ENCODE assay signal across 16 cellular contexts in genomic region chr1:94617139-94617805, GRCh38.
DNase-seq lines count a peak whose midpoint lies in the region; ATAC-seq and TF ChIP-seq lines count a peak whose summit lies in the region.
"Had no signal": no experiment of that assay in that cellular context is flagged by ENCODE, and none has a peak within 500 bp of the region (broad histone marks: within the 10 kb centered on the region; RNA-seq: fewer than 3 reads in every experiment).

No MANE protein-coding gene starts in this region.

- H3K9me3 ChIP-seq in transverse colon (no peaks in the 10 kb centered on the region), psoas muscle (no peaks in the 10 kb centered on the region)
- H3K9me3 ChIP-seq: tibial artery had no signal

- no peak overlapping the region for H3K4me3 Mint-ChIP-seq in activated T-helper 2 cell treated with anti-CD3 and anti-CD28 coated beads, Interferon-gamma antibody, Interleukin-2, Interleukin-4, amounts not matched to agents 10 μg/mL and 5 μg/mL and 100 μg/mL, durations not matched to agents 14 hours and 24 hours and 36 hours (ENCODE audit: low read depth)
- H3K4me3 Mint-ChIP-seq: activated CD8-positive, alpha-beta memory T cell treated with anti-CD3 and anti-CD28 coated beads, Interleukin-2, amount 10 ng/mL, durations not matched to agents 7 days and 5 days; CD4-positive, alpha-beta memory T cell; naive thymus-derived CD8-positive, alpha-beta T cell had no signal

- no peak overlapping the region for H3K27ac Mint-ChIP-seq in activated T-helper 2 cell treated with anti-CD3 and anti-CD28 coated beads, Interferon-gamma antibody, Interleukin-2, Interleukin-4, amounts not matched to agents 10 μg/mL and 5 μg/mL and 100 μg/mL, durations not matched to agents 14 hours and 24 hours and 36 hours
- H3K27ac Mint-ChIP-seq: activated CD8-positive, alpha-beta memory T cell treated with anti-CD3 and anti-CD28 coated beads, Interleukin-2, amount 10 ng/mL, durations not matched to agents 7 days and 5 days; CD4-positive, alpha-beta memory T cell; naive thymus-derived CD8-positive, alpha-beta T cell had no signal

- TF ChIP-seq POLR2A in transverse colon (IDR thresholded peaks at IDR 0.05): no peak

- 38 to 47% methylated on average over 3 to 6 of the region's 6 CpGs for WGBS in transverse colon (ENCODE audit: low coverage in 1 of 2), 2 donors
- WGBS in psoas muscle, 3 donors: 71 to 73% (median 71%) methylated on average over 6 of the region's 6 CpGs

- peaks cover 7% of the 10 kb centered on the region for H3K9me3 Mint-ChIP-seq in activated T-helper 2 cell treated with anti-CD3 and anti-CD28 coated beads, Interferon-gamma antibody, Interleukin-2, Interleukin-4, amounts not matched to agents 10 μg/mL and 5 μg/mL and 100 μg/mL, durations not matched to agents 14 hours and 24 hours and 36 hours

- H3K27ac ChIP-seq in transverse colon (peak overlapping the region; percentile 60 to 68 (median 68)), psoas muscle (no peak overlapping the region)
- H3K27ac ChIP-seq: tibial artery had no signal

- ATAC-seq in SK-N-SH treated with all-trans-retinoic acid at 6 μM for 48 hours (peak; percentile 50; the same call in 2 of the 3 replicates), HG03460 (IDR thresholded peaks at IDR 0.05; ENCODE audit: unreplicated experiment) (no peak), psoas muscle (no peak)
- ATAC-seq: activated CD8-positive, alpha-beta memory T cell treated with anti-CD3 and anti-CD28 coated beads, Interleukin-2, amount 10 ng/mL, durations not matched to agents 7 days and 5 days; left ventricle myocardium superior; naive thymus-derived CD8-positive, alpha-beta T cell had no signal

- TF ChIP-seq CTCF in HFF-Myc (IDR thresholded peaks at IDR 0.05; ENCODE audit: low read depth, low read length, missing control alignments) (no peak), foreskin fibroblast (IDR thresholded peaks at IDR 0.05; ENCODE audit: low read depth, low read length) (no peak), transverse colon (IDR thresholded peaks at IDR 0.05) (no peak), psoas muscle (IDR thresholded peaks at IDR 0.05) (no peak)

- peaks cover 6 to 69% (median 44%) of the 10 kb centered on the region in 4 donors for H3K4me1 ChIP-seq in transverse colon
- no peaks in the 10 kb centered on the region for H3K4me1 ChIP-seq in psoas muscle

- peaks cover 1% of the 10 kb centered on the region for H3K27me3 Mint-ChIP-seq in activated T-helper 2 cell treated with anti-CD3 and anti-CD28 coated beads, Interferon-gamma antibody, Interleukin-2, Interleukin-4, amounts not matched to agents 10 μg/mL and 5 μg/mL and 100 μg/mL, durations not matched to agents 14 hours and 24 hours and 36 hours (ENCODE audit: low read depth)
- H3K27me3 Mint-ChIP-seq: activated CD8-positive, alpha-beta memory T cell treated with anti-CD3 and anti-CD28 coated beads, Interleukin-2, amount 10 ng/mL, durations not matched to agents 7 days and 5 days had no signal

- H3K27me3 ChIP-seq in transverse colon: no peaks in the 10 kb centered on the region
- no peaks in the 10 kb centered on the region for H3K27me3 ChIP-seq in psoas muscle (ENCODE audit: insufficient read depth in 3 of 3, low read length in 2 of 3)
- H3K27me3 ChIP-seq: tibial artery had no signal

- H3K36me3 Mint-ChIP-seq in activated T-helper 2 cell treated with anti-CD3 and anti-CD28 coated beads, Interferon-gamma antibody, Interleukin-2, Interleukin-4, amounts not matched to agents 10 μg/mL and 5 μg/mL and 100 μg/mL, durations not matched to agents 14 hours and 24 hours and 36 hours (ENCODE audit: low read depth): no peaks in the 10 kb centered on the region
- H3K36me3 Mint-ChIP-seq: activated CD8-positive, alpha-beta memory T cell treated with anti-CD3 and anti-CD28 coated beads, Interleukin-2, amount 10 ng/mL, durations not matched to agents 7 days and 5 days; CD4-positive, alpha-beta memory T cell had no signal

- DNase-seq in HFF-Myc (ENCODE audit: extremely low read depth, low read depth): peak; percentile 63
- peak; percentile 78 to 85 for DNase-seq in foreskin fibroblast
- DNase-seq in transverse colon: no peak
- DNase-seq in activated T-helper 2 cell treated with anti-CD3 and anti-CD28 coated beads, Interferon-gamma antibody, Interleukin-2, Interleukin-4, amounts not matched to agents 10 μg/mL and 5 μg/mL and 100 μg/mL, durations not matched to agents 14 hours and 24 hours and 36 hours (ENCODE audit: low spot score): no peak
- DNase-seq in psoas muscle: no peak
- DNase-seq: activated CD4-positive, CD25-positive, alpha-beta regulatory T cell; activated CD8-positive, alpha-beta memory T cell treated with anti-CD3 and anti-CD28 coated beads, Interleukin-2, amount 10 ng/mL, durations not matched to agents 7 days and 5 days; activated naive CD4-positive, alpha-beta T cell treated with anti-CD3 and anti-CD28 coated beads, Interleukin-2, amount 50 U/mL, for 16 hours; CD4-positive, alpha-beta memory T cell; head of caudate nucleus; left ventricle myocardium superior; naive thymus-derived CD8-positive, alpha-beta T cell; NCI-H1105; tibial artery had no signal

- intact Hi-C loops in transverse colon (cut with DNase I; ENCODE audit: low total_unique reads) (no loop called here), psoas muscle (cut with DNase I) (no loop called here)
- intact Hi-C loops in activated T-helper 2 cell treated with anti-CD3 and anti-CD28 coated beads, Interferon-gamma antibody, Interleukin-2, Interleukin-4, amounts not matched to agents 10 μg/mL and 5 μg/mL and 100 μg/mL, durations not matched to agents 14 hours and 24 hours and 36 hours (cut with micrococcal nuclease): no loop called here

- TF ChIP-seq EP300 in transverse colon (IDR thresholded peaks at IDR 0.05; ENCODE audit: low read depth): no peak

- no peaks in the 10 kb centered on the region for H3K36me3 ChIP-seq in transverse colon
- H3K36me3 ChIP-seq in psoas muscle (ENCODE audit: insufficient read depth in 1 of 2, low read depth in 1 of 2): no peaks in the 10 kb centered on the region
- H3K36me3 ChIP-seq: tibial artery had no signal

- H3K4me1 Mint-ChIP-seq in activated T-helper 2 cell treated with anti-CD3 and anti-CD28 coated beads, Interferon-gamma antibody, Interleukin-2, Interleukin-4, amounts not matched to agents 10 μg/mL and 5 μg/mL and 100 μg/mL, durations not matched to agents 14 hours and 24 hours and 36 hours (ENCODE audit: low read depth): peaks cover 12% of the 10 kb centered on the region

- in situ Hi-C loops in transverse colon (cut with MboI; ENCODE audit: low pct_ligation_motif_present in 1 of 4, low pct_unique_long_range_greater_than_20kb in 1 of 4, low sequenced_read_pairs in 3 of 4): no loop called here

- H3K4me3 ChIP-seq in HFF-Myc (replicated peaks; ENCODE audit: low read depth, low read length): no peak overlapping the region
- H3K4me3 ChIP-seq in foreskin fibroblast (ENCODE audit: low read depth in 1 of 2, low read length in 2 of 2): no peak overlapping the region
- no peak overlapping the region for H3K4me3 ChIP-seq in transverse colon
- no peak overlapping the region for H3K4me3 ChIP-seq in psoas muscle
- H3K4me3 ChIP-seq: tibial artery had no signal

TF ChIP-seq in SK-N-SH treated with all-trans-retinoic acid at 6 μM for 48 hours, 23 proteins besides CTCF, POLR2A, EP300 and RAD21:
- TF ChIP-seq OSR1 (CRISPR knock-in tag; IDR thresholded peaks at IDR 0.05) (no peak), TCF4 (CRISPR knock-in tag; IDR thresholded peaks at IDR 0.05; ENCODE audit: borderline replicate concordance) (no peak), PATZ1 (CRISPR knock-in tag; IDR thresholded peaks at IDR 0.05; ENCODE audit: borderline replicate concordance) (no peak), GLIS3 (CRISPR knock-in tag; IDR thresholded peaks at IDR 0.05) (no peak), TOX (CRISPR knock-in tag; IDR thresholded peaks at IDR 0.05; ENCODE audit: borderline replicate concordance) (no peak), SNAI2 (CRISPR knock-in tag; IDR thresholded peaks at IDR 0.05) (no peak), ZC3H10 (CRISPR knock-in tag; IDR thresholded peaks at IDR 0.05) (no peak), ZNF565 (CRISPR knock-in tag; conservative IDR thresholded peaks at IDR 0.05; ENCODE audit: low read depth) (no peak), ISL1 (CRISPR knock-in tag; IDR thresholded peaks at IDR 0.05) (no peak), RARB (CRISPR knock-in tag; IDR thresholded peaks at IDR 0.05) (no peak)

Comparison
In these comparisons a context has a peak if more than half of its experiments do, and no peak if none do; other contexts are left out.
1. DNase-seq: peak in HFF-Myc (single experiment) and foreskin fibroblast (2 of 2); none in transverse colon (single experiment), activated T-helper 2 cell treated with anti-CD3 and anti-CD28 coated beads, Interferon-gamma antibody, Interleukin-2, Interleukin-4, amounts not matched to agents 10 μg/mL and 5 μg/mL and 100 μg/mL, durations not matched to agents 14 hours and 24 hours and 36 hours (single experiment) and psoas muscle (0 of 2).